In the genomic region with DNA sequence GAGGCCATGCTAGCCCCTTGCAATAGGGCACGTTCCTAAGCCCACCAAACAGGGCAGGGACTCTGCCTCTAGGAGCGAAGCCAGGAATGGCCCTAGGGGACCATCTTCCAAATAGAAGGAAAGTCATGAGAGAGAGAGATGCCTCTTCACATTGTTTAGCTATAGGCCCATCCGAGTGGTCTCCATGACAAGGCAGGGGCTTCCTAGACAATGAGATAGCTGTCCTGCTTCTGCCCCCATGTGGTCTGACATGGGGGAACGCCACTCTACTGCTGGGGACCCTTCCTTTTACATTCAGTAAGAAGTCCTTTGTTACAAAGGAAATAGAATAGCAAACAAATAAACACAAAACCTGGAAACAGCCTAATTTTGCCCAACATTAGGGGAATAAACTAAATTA, we compare ENCODE assay signal across 1 cellular context.
TF ChIP-seq lines count a peak whose summit lies in the region.

No MANE protein-coding gene starts in this region.

TF ChIP-seq in K562, 482 proteins besides CTCF, POLR2A, EP300 and RAD21:
- TF ChIP-seq, protein P1, sequence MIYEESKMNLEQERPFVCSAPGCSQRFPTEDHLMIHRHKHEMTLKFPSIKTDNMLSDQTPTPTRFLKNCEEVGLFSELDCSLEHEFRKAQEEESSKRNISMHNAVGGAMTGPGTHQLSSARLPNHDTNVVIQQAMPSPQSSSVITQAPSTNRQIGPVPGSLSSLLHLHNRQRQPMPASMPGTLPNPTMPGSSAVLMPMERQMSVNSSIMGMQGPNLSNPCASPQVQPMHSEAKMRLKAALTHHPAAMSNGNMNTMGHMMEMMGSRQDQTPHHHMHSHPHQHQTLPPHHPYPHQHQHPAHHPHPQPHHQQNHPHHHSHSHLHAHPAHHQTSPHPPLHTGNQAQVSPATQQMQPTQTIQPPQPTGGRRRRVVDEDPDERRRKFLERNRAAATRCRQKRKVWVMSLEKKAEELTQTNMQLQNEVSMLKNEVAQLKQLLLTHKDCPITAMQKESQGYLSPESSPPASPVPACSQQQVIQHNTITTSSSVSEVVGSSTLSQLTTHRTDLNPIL (CRISPR knock-in tag; IDR thresholded peaks at IDR 0.05) = no peak
- no peak for TF ChIP-seq ZNF668 (CRISPR knock-in tag; IDR thresholded peaks at IDR 0.05)
- TF ChIP-seq E2F3 (CRISPR knock-in tag; IDR thresholded peaks at IDR 0.05) = no peak
- TF ChIP-seq THRAP3 (IDR thresholded peaks at IDR 0.05; ENCODE audit: borderline replicate concordance) = no peak
- TF ChIP-seq NR2C2 (CRISPR knock-in tag; IDR thresholded peaks at IDR 0.05) = no peak
- TF ChIP-seq NR2C2 (tag; IDR thresholded peaks at IDR 0.05) = no peak
- TF ChIP-seq GTF2A2 (tag; IDR thresholded peaks at IDR 0.05) = no peak
- TF ChIP-seq, protein P2, sequence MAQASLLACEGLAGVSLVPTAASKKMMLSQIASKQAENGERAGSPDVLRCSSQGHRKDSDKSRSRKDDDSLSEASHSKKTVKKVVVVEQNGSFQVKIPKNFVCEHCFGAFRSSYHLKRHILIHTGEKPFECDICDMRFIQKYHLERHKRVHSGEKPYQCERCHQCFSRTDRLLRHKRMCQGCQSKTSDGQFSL (CRISPR knock-in tag; IDR thresholded peaks at IDR 0.05) = no peak
- TF ChIP-seq, protein P2 (tag; IDR thresholded peaks at IDR 0.05) = no peak
- TF ChIP-seq TBL1XR1 (IDR thresholded peaks at IDR 0.05; ENCODE audit: low read length in 2 of 2) = no peak
- TF ChIP-seq, protein P3, sequence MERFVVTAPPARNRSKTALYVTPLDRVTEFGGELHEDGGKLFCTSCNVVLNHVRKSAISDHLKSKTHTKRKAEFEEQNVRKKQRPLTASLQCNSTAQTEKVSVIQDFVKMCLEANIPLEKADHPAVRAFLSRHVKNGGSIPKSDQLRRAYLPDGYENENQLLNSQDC (CRISPR knock-in tag; IDR thresholded peaks at IDR 0.05) = no peak
